ENCODE assay signal across 8 cellular contexts in the genomic region with DNA sequence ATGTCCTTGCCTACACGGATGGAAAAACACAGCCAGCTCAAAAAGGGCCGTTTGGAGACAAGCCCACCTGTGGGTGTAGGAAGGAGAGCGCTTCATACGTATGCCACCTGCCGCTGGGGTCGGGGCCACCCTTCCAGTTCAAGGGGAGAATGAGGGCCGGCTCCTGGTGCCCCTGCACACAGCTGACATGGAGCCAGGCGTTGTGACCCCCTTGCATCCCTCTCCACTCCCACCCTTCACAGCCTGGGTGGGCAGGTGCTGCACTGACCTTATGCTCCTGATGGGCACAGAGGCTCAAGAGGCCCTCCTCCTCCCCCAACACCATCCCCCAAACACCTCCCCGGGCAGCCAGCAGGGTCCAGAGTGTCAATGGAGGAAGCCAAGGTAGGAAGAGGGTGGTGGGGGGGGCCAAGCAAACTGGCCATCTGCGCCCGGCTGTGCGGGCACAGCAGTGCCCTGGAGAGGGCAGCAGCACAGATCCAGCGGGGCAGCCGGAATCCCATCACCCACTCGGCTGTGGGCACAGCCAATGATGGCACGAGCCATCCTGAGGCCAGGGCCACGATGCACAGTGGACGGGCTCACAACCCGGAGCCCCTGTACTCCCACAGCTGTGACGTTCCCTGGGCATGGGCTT. TPM values are rescaled to one million over a fixed set of nuclear protein-coding genes. Genes with fewer than 3 reads are reported as not detected.
A peak's percentile ranks its signal among the peaks of the same experiment; 100 is the strongest.
DNase-seq lines count a peak whose midpoint lies in the region; TF ChIP-seq lines count a peak whose summit lies in the region.
"Not testable (repeated sequence)": the region's sequence is repeated elsewhere in the genome, so short reads cannot be mapped to it uniquely, and the experiment has no call there.

No MANE protein-coding gene starts in this region.

- TF ChIP-seq CTCF in RWPE1 (conservative IDR thresholded peaks at IDR 0.05; ENCODE audit: low read depth); MCF 10A (IDR thresholded peaks at IDR 0.05; ENCODE audit: unreplicated experiment); esophagus squamous epithelium (IDR thresholded peaks at IDR 0.05): not testable (repeated sequence)
- peak in 1 of 4 experiments; percentile 11 for TF ChIP-seq CTCF in sigmoid colon (IDR thresholded peaks at IDR 0.05)
- TF ChIP-seq CTCF in tibial artery (IDR thresholded peaks at IDR 0.05) = peak in 1 of 2 experiments; percentile 9

- WGBS in esophagus squamous epithelium, 2 donors = 20 to 39% methylated on average over 1 to 11 of the region's 20 CpGs
- 75 to 85% methylated on average over 20 of the region's 20 CpGs for WGBS in sigmoid colon, 2 donors

- not testable (repeated sequence) for TF ChIP-seq EP300 in sigmoid colon (IDR thresholded peaks at IDR 0.05)

- H3K4me1 Mint-ChIP-seq in MCF 10A (ENCODE audit: insufficient read depth, unreplicated experiment) = peaks cover 24% of the 10 kb centered on the region

- not testable (repeated sequence) for H3K27me3 Mint-ChIP-seq in MCF 10A (ENCODE audit: insufficient read depth, unreplicated experiment)

- CTCF ChIA-PET in RWPE1 (lab: Yijun Ruan, JAX); MCF 10A (lab: Yijun Ruan, JAX): not testable (repeated sequence)

- not testable (repeated sequence) for BruUV-seq in MCF 10A (replicated peaks; lab: Mats Ljungman, UMichigan)

- H3K9me3 ChIP-seq in ES-I3 (ENCODE audit: control insufficient read depth, insufficient read depth, low read length); esophagus squamous epithelium; iPS-20b (ENCODE audit: insufficient read depth, low read depth, low read length); mucosa of rectum (ENCODE audit: control insufficient read depth in 2 of 2, low read length in 2 of 2); sigmoid colon; tibial artery: not testable (repeated sequence)

- not testable (repeated sequence) for H3K4me1 ChIP-seq in ES-I3 (ENCODE audit: insufficient read depth, low read length); iPS-20b (ENCODE audit: insufficient read depth, low read length); mucosa of rectum (ENCODE audit: control insufficient read depth in 2 of 2, insufficient read depth in 2 of 2, low read length in 2 of 2)
- peaks cover 61 to 97% (median 74%) of the 10 kb centered on the region in 3 donors for H3K4me1 ChIP-seq in esophagus squamous epithelium
- peaks cover 0 to 89% (median 84%) of the 10 kb centered on the region in 4 donors for H3K4me1 ChIP-seq in sigmoid colon
- peaks cover 5 to 94% (median 72%) of the 10 kb centered on the region in 4 donors for H3K4me1 ChIP-seq in tibial artery

- POLR2A ChIA-PET in RWPE1 (lab: Yijun Ruan, JAX; ENCODE audit: low non-redundant PET); MCF 10A (lab: Yijun Ruan, JAX): not testable (repeated sequence)

- intact Hi-C loops in MCF 10A (cut with micrococcal nuclease); esophagus squamous epithelium (cut with DNase I); sigmoid colon (cut with DNase I); tibial artery (cut with DNase I; ENCODE audit: low total_unique reads): not testable (repeated sequence)

- H3K36me3 Mint-ChIP-seq in MCF 10A (ENCODE audit: insufficient read depth, unreplicated experiment) = not testable (repeated sequence)

- H3K27ac ChIP-seq in RWPE1 = peak overlapping the region; percentile 93
- H3K27ac ChIP-seq in esophagus squamous epithelium = peak overlapping the region; percentile 72 to 88 (median 86)
- not testable (repeated sequence) for H3K27ac ChIP-seq in iPS-20b (ENCODE audit: low read length)
- H3K27ac ChIP-seq in mucosa of rectum (ENCODE audit: low read depth in 2 of 2, low read length in 2 of 2) = peak overlapping the region; percentile 15 to 48
- peak overlapping the region; percentile 89 to 99 (median 96) for H3K27ac ChIP-seq in sigmoid colon
- peak overlapping the region; percentile 91 to 95 for H3K27ac ChIP-seq in tibial artery

- H3K4me3 ChIP-seq in esophagus squamous epithelium = peak overlapping the region in 3 of 4 donors; percentile 21 to 53 (median 22)
- not testable (repeated sequence) for H3K4me3 ChIP-seq in iPS-20b (ENCODE audit: low read length); mucosa of rectum (ENCODE audit: low read length in 2 of 2)
- H3K4me3 ChIP-seq in sigmoid colon = peak overlapping the region in 3 of 4 donors; percentile 37 to 46 (median 41)
- H3K4me3 ChIP-seq in tibial artery = peak overlapping the region; percentile 41 to 46

- H3K4me3 Mint-ChIP-seq in MCF 10A (ENCODE audit: unreplicated experiment) = peak overlapping the region; percentile 47

- peak overlapping the region; percentile 35 for H3K27ac Mint-ChIP-seq in MCF 10A (ENCODE audit: low read depth, unreplicated experiment)

- DNase-seq in RWPE1 (ENCODE audit: low spot score); MCF 10A (ENCODE audit: unreplicated experiment); esophagus squamous epithelium (lab: John Stamatoyannopoulos, UW); sigmoid colon: not testable (repeated sequence)
- DNase-seq in tibial artery = peak in 1 of 2 donors; percentile 76

- not testable (repeated sequence) for H3K27me3 ChIP-seq in esophagus squamous epithelium; iPS-20b (ENCODE audit: insufficient read depth, low read length); mucosa of rectum (ENCODE audit: control insufficient read depth in 2 of 2, insufficient read depth in 2 of 2, low read length in 2 of 2); sigmoid colon; tibial artery

- not testable (repeated sequence) for H3K36me3 ChIP-seq in ES-I3 (ENCODE audit: insufficient read depth, low read length); esophagus squamous epithelium; iPS-20b (ENCODE audit: insufficient read depth, low read depth, low read length); mucosa of rectum (ENCODE audit: control insufficient read depth in 2 of 2, insufficient read depth in 2 of 2, low read length in 2 of 2); sigmoid colon; tibial artery

- not testable (repeated sequence) for TF ChIP-seq POLR2A in esophagus squamous epithelium (IDR thresholded peaks at IDR 0.05); sigmoid colon (IDR thresholded peaks at IDR 0.05)

- H3K9me3 Mint-ChIP-seq in MCF 10A (ENCODE audit: unreplicated experiment) = not testable (repeated sequence)

- H3K9ac ChIP-seq in ES-I3 (ENCODE audit: low read depth, low read length) (peak overlapping the region; percentile 12; the same call in 1 of the 2 replicates), iPS-20b (ENCODE audit: low read depth, low read length) (peak overlapping the region; percentile 27)
- H3K9ac ChIP-seq in mucosa of rectum (ENCODE audit: low read depth in 1 of 2, low read length in 2 of 2) = not testable (repeated sequence)

RNA-seq across cellular contexts. Expression of gene RRN3, which starts 50.8 kb away (rescaled TPM):
- total RNA-seq in MCF 10A (2022) = 38.8 and 39.7 TPM in 2 replicates
- 10 to 100 TPM; 14.0 to 27.8 (median 20.0) TPM for total RNA-seq in esophagus squamous epithelium
- total RNA-seq in sigmoid colon = 10 to 100 TPM; 21.3 to 27.2 (median 25.6) TPM
- 10 to 100 TPM; 14.5 to 17.4 (median 16.9) TPM for polyA plus RNA-seq in sigmoid colon
